Comparison of ENCODE assay signal across 8 cellular contexts in genomic region chr7:74479066-74479781, GRCh38. TPM values are rescaled to one million over a fixed set of nuclear protein-coding genes. Genes with fewer than 3 reads are reported as not detected.
DNase-seq lines count a peak whose midpoint lies in the region; ATAC-seq and TF ChIP-seq lines count a peak whose summit lies in the region.

No MANE protein-coding gene starts in this region.

- DNase-seq in H4 (ENCODE audit: low spot score), result peak; percentile 82
- DNase-seq in Peyer's patch, result peak in 1 of 3 donors; percentile 52
- no peak for DNase-seq in stimulated activated naive B cell treated with anti-CD40 and anti-IgM and Interleukin-4, amounts not matched to agents 10 μg/mL and 1 μg/mL and 100 μg/mL, for 72 hours
- no peak for DNase-seq in SKM-1 (lab: John Stamatoyannopoulos, UW; ENCODE audit: unreplicated experiment)
- DNase-seq in effector CD8-positive, alpha-beta T cell (lab: John Stamatoyannopoulos, UW), result no peak

- TF ChIP-seq CTCF in Peyer's patch (IDR thresholded peaks at IDR 0.05) (no peak), gastroesophageal sphincter (IDR thresholded peaks at IDR 0.05) (no peak)

- WGBS in gastroesophageal sphincter (ENCODE audit: low coverage in 1 of 2), 2 donors, result 32 to 44% methylated on average over 6 to 9 of the region's 19 CpGs

- peak overlapping the region in 1 of 2 donors; percentile 17 for H3K4me3 Mint-ChIP-seq in stimulated activated naive B cell treated with anti-CD40 and anti-IgM and Interleukin-4, amounts not matched to agents 10 μg/mL and 1 μg/mL and 100 μg/mL, for 72 hours

- H3K36me3 ChIP-seq in Peyer's patch (no peaks in the 10 kb centered on the region), gastroesophageal sphincter (no peaks in the 10 kb centered on the region)

- H3K9me3 ChIP-seq in Peyer's patch (no peaks in the 10 kb centered on the region), gastroesophageal sphincter (no peaks in the 10 kb centered on the region)

- H3K27ac Mint-ChIP-seq in stimulated activated naive B cell treated with anti-CD40 and anti-IgM and Interleukin-4, amounts not matched to agents 10 μg/mL and 1 μg/mL and 100 μg/mL, for 72 hours, result no peak overlapping the region

- H3K27me3 ChIP-seq in Peyer's patch, result no peaks in the 10 kb centered on the region
- H3K27me3 ChIP-seq in gastroesophageal sphincter, result no peaks in the 10 kb centered on the region

- peaks cover 23 to 38% of the 10 kb centered on the region in 2 donors for H3K4me1 Mint-ChIP-seq in stimulated activated naive B cell treated with anti-CD40 and anti-IgM and Interleukin-4, amounts not matched to agents 10 μg/mL and 1 μg/mL and 100 μg/mL, for 72 hours

- H3K27ac ChIP-seq in Peyer's patch (peak overlapping the region; percentile 60 to 86 (median 69)), gastroesophageal sphincter (peak overlapping the region; percentile 95 to 98 (median 96))

- ATAC-seq in gastroesophageal sphincter (no peak), GM21447 (IDR thresholded peaks at IDR 0.05; ENCODE audit: unreplicated experiment) (no peak), HG03460 (IDR thresholded peaks at IDR 0.05; ENCODE audit: unreplicated experiment) (no peak)
- ATAC-seq in stimulated activated naive B cell treated with anti-CD40 and anti-IgM and Interleukin-4, amounts not matched to agents 10 μg/mL and 1 μg/mL and 100 μg/mL, for 72 hours (replicated peaks), result peak; percentile 21 to 29

- H3K4me3 ChIP-seq in Peyer's patch (no peak overlapping the region), gastroesophageal sphincter (peak overlapping the region in 1 of 2 donors; percentile 51)

- TF ChIP-seq EP300 in gastroesophageal sphincter (IDR thresholded peaks at IDR 0.05), result peak; percentile 15

- H3K36me3 Mint-ChIP-seq in stimulated activated naive B cell treated with anti-CD40 and anti-IgM and Interleukin-4, amounts not matched to agents 10 μg/mL and 1 μg/mL and 100 μg/mL, for 72 hours, result peaks cover 0 to 2% of the 10 kb centered on the region in 2 donors

- TF ChIP-seq POLR2A in Peyer's patch (IDR thresholded peaks at IDR 0.05) (no peak), gastroesophageal sphincter (IDR thresholded peaks at IDR 0.05) (no peak)

- H3K9me3 Mint-ChIP-seq in stimulated activated naive B cell treated with anti-CD40 and anti-IgM and Interleukin-4, amounts not matched to agents 10 μg/mL and 1 μg/mL and 100 μg/mL, for 72 hours, result no peaks in the 10 kb centered on the region

- H3K27me3 Mint-ChIP-seq in stimulated activated naive B cell treated with anti-CD40 and anti-IgM and Interleukin-4, amounts not matched to agents 10 μg/mL and 1 μg/mL and 100 μg/mL, for 72 hours, result peaks cover 15 to 29% of the 10 kb centered on the region in 2 donors

- H3K4me1 ChIP-seq in Peyer's patch (peaks cover 0 to 50% (median 7%) of the 10 kb centered on the region in 4 donors), gastroesophageal sphincter (peaks cover 8 to 92% (median 38%) of the 10 kb centered on the region in 3 donors)

RNA-seq across cellular contexts. Expression of gene GTF2IRD1, which starts 25.5 kb away (rescaled TPM):
- total RNA-seq in H4 (2014; rRNA removed; shearing (Covaris generic)), result 5.9 and 13.0 TPM in 2 replicates
- total RNA-seq in Peyer's patch (10 to 100 TPM in 3 of 4 donors, 1 to 10 TPM in 1; 2.8 to 27.1 (median 17.1) TPM), gastroesophageal sphincter (10 to 100 TPM; 21.5 to 49.0 (median 28.2) TPM)

Comparison
In these comparisons a context has a peak if more than half of its experiments do, and no peak if none do; other contexts are left out.
1. ATAC-seq: peak in stimulated activated naive B cell treated with anti-CD40 and anti-IgM and Interleukin-4, amounts not matched to agents 10 μg/mL and 1 μg/mL and 100 μg/mL, for 72 hours (2 of 2); none in gastroesophageal sphincter (single experiment), GM21447 (single experiment) and HG03460 (single experiment).